In genomic region chr7:2698581-2699288, GRCh38 we compare ENCODE assay signal across 9 cellular contexts. TPM values are rescaled to one million over a fixed set of nuclear protein-coding genes. Genes with fewer than 3 reads are reported as not detected.
DNase-seq lines count a peak whose midpoint lies in the region; ATAC-seq and TF ChIP-seq lines count a peak whose summit lies in the region.
"Had no signal": no experiment of that assay in that cellular context is flagged by ENCODE, and none has a peak within 500 bp of the region (broad histone marks: within the 10 kb centered on the region; RNA-seq: fewer than 3 reads in every experiment).

No MANE protein-coding gene starts in this region.

- ATAC-seq in GM18499 (IDR thresholded peaks at IDR 0.05; ENCODE audit: insufficient read depth, unreplicated experiment) (peak; percentile 98), HG02571 (IDR thresholded peaks at IDR 0.05; ENCODE audit: unreplicated experiment) (peak; percentile 86)

- peak; percentile 98 for DNase-seq in NB4 (ENCODE audit: low read depth)
- DNase-seq in activated T-cell treated with anti-CD3 and anti-CD28 coated beads for 24 hours (ENCODE audit: low read depth): peak; percentile 57
- peak; percentile 35 for DNase-seq in stimulated activated CD8-positive, alpha-beta memory T cell treated with anti-CD3 and anti-CD28 coated beads, Interleukin-12 subunit alpha, Interleukin-12 subunit beta, amount 100 ng/mL, for 1 hour (ENCODE audit: low read depth)
- DNase-seq in suprapubic skin (ENCODE audit: low spot score in 2 of 2): no peak
- no peak for DNase-seq in superior temporal gyrus (ENCODE audit: extremely low spot score)
- no peak for DNase-seq in cerebellar nuclear complex (lab: John Stamatoyannopoulos, UW)

- H3K4me3 ChIP-seq in NB4 (ENCODE audit: low read depth, low read length) (no peak overlapping the region), suprapubic skin (no peak overlapping the region)

- WGBS in suprapubic skin: 53% methylated on average over 18 of the region's 18 CpGs

- TF ChIP-seq POLR2A in NB4 (IDR thresholded peaks at IDR 0.05; ENCODE audit: extremely low read depth, insufficient read length) (no peak), suprapubic skin (IDR thresholded peaks at IDR 0.05) (no peak)

- H3K36me3 ChIP-seq in suprapubic skin: no peaks in the 10 kb centered on the region

- TF ChIP-seq CTCF in NB4 (IDR thresholded peaks at IDR 0.05; ENCODE audit: low read depth, low read length) (no peak), suprapubic skin (IDR thresholded peaks at IDR 0.05) (no peak)

- H3K9me3 ChIP-seq in suprapubic skin: no peaks in the 10 kb centered on the region

- no peak for TF ChIP-seq EP300 in suprapubic skin (IDR thresholded peaks at IDR 0.05)

- H3K27me3 ChIP-seq in suprapubic skin: peaks cover 2% of the 10 kb centered on the region

- no peak overlapping the region for H3K27ac ChIP-seq in suprapubic skin

- H3K4me1 ChIP-seq in suprapubic skin: no peaks in the 10 kb centered on the region

RNA-seq across cellular contexts. Expression of gene AMZ1, which starts 10.7 kb away (rescaled TPM):
- under 1 TPM in 1 of 4 donors, not detected in 3; 0.17 TPM for total RNA-seq in suprapubic skin
- total RNA-seq: endothelial cell of umbilical vein had no signal

Comparison
In these comparisons a context has a peak if more than half of its experiments do, and no peak if none do; other contexts are left out.
1. DNase-seq: peak in NB4 (single experiment), activated T-cell treated with anti-CD3 and anti-CD28 coated beads for 24 hours (single experiment) and stimulated activated CD8-positive, alpha-beta memory T cell treated with anti-CD3 and anti-CD28 coated beads, Interleukin-12 subunit alpha, Interleukin-12 subunit beta, amount 100 ng/mL, for 1 hour (single experiment); none in suprapubic skin (0 of 2), superior temporal gyrus (single experiment) and cerebellar nuclear complex (0 of 2).